ENCODE assay signal across 8 cellular contexts in genomic region chr3:134308350-134308891, GRCh38. TPM values are rescaled to one million over a fixed set of nuclear protein-coding genes. Genes with fewer than 3 reads are reported as not detected.
DNase-seq lines count a peak whose midpoint lies in the region; ATAC-seq, FAIRE-seq and TF ChIP-seq lines count a peak whose summit lies in the region.

No MANE protein-coding gene starts in this region.

- peaks cover 5% of the 10 kb centered on the region for H3K4me1 Mint-ChIP-seq in activated T-helper 1 cell treated with anti-CD3 and anti-CD28 coated beads, Interleukin-12 subunit alpha, Interleukin-12 subunit beta, Interleukin-2, Interleukin-4 antibody, amounts not matched to agents 30 ng/mL and 10 ng/mL and 1 ng/mL, durations not matched to agents 14 hours and 24 hours and 36 hours (ENCODE audit: low read depth)
- H3K4me1 Mint-ChIP-seq in neural progenitor cell, result peaks cover 30% of the 10 kb centered on the region
- peaks cover 13% of the 10 kb centered on the region for H3K4me1 Mint-ChIP-seq in stimulated activated naive CD8-positive, alpha-beta T cell treated with anti-CD3 and anti-CD28 coated beads, Interleukin-15, amount 100 ng/mL, for 72 hours

- no peaks in the 10 kb centered on the region for H3K36me3 Mint-ChIP-seq in activated T-helper 1 cell treated with anti-CD3 and anti-CD28 coated beads, Interleukin-12 subunit alpha, Interleukin-12 subunit beta, Interleukin-2, Interleukin-4 antibody, amounts not matched to agents 30 ng/mL and 10 ng/mL and 1 ng/mL, durations not matched to agents 14 hours and 24 hours and 36 hours (ENCODE audit: low read depth)
- no peaks in the 10 kb centered on the region for H3K36me3 Mint-ChIP-seq in neural progenitor cell

- peak overlapping the region; percentile 95 for H2AFZ ChIP-seq in neural progenitor cell (replicated peaks)

- H3F3A ChIP-seq in neural progenitor cell (ENCODE audit: low read depth), result peaks cover 10% of the 10 kb centered on the region

- no peaks in the 10 kb centered on the region for H3K9me3 Mint-ChIP-seq in activated T-helper 1 cell treated with anti-CD3 and anti-CD28 coated beads, Interleukin-12 subunit alpha, Interleukin-12 subunit beta, Interleukin-2, Interleukin-4 antibody, amounts not matched to agents 30 ng/mL and 10 ng/mL and 1 ng/mL, durations not matched to agents 14 hours and 24 hours and 36 hours
- no peaks in the 10 kb centered on the region for H3K9me3 Mint-ChIP-seq in neural progenitor cell
- no peaks in the 10 kb centered on the region for H3K9me3 Mint-ChIP-seq in stimulated activated naive CD8-positive, alpha-beta T cell treated with anti-CD3 and anti-CD28 coated beads, Interleukin-15, amount 100 ng/mL, for 72 hours

- TF ChIP-seq CTCF in neural progenitor cell (IDR thresholded peaks at IDR 0.05), result peak; percentile 100

- intact Hi-C loops in activated T-helper 1 cell treated with anti-CD3 and anti-CD28 coated beads, Interleukin-12 subunit alpha, Interleukin-12 subunit beta, Interleukin-2, Interleukin-4 antibody, amounts not matched to agents 30 ng/mL and 10 ng/mL and 1 ng/mL, durations not matched to agents 14 hours and 24 hours and 36 hours (cut with micrococcal nuclease), result loop anchor here (1.0 kb wide), 4 partner anchors 14 to 184 kb away; no protein-coding TSS in a partner anchor

- H3K79me2 ChIP-seq in neural progenitor cell (ENCODE audit: low read depth), result no peaks in the 10 kb centered on the region

- no peak overlapping the region for H3K9ac ChIP-seq in neural progenitor cell

- FAIRE-seq in RCC 7860 (lab: Jason Lieb, UNC), result peak; percentile 43

- no peak overlapping the region for H3K27ac ChIP-seq in neural progenitor cell

- H3K4me3 Mint-ChIP-seq in activated T-helper 1 cell treated with anti-CD3 and anti-CD28 coated beads, Interleukin-12 subunit alpha, Interleukin-12 subunit beta, Interleukin-2, Interleukin-4 antibody, amounts not matched to agents 30 ng/mL and 10 ng/mL and 1 ng/mL, durations not matched to agents 14 hours and 24 hours and 36 hours, result no peak overlapping the region
- peak overlapping the region; percentile 17 for H3K4me3 Mint-ChIP-seq in neural progenitor cell
- peak overlapping the region in 1 of 2 donors; percentile 21 for H3K4me3 Mint-ChIP-seq in stimulated activated naive CD8-positive, alpha-beta T cell treated with anti-CD3 and anti-CD28 coated beads, Interleukin-15, amount 100 ng/mL, for 72 hours

- no peaks in the 10 kb centered on the region for H3K36me3 ChIP-seq in neural progenitor cell

- TF ChIP-seq EP300 in Ishikawa (IDR thresholded peaks at IDR 0.05; ENCODE audit: borderline replicate concordance), result no peak

- DNase-seq in SIG-M5 treated with dmso at 0.1 percent for 504 hours (lab: John Stamatoyannopoulos, UW; ENCODE audit: unreplicated experiment), result peak; percentile 81
- DNase-seq in SIG-M5 (lab: John Stamatoyannopoulos, UW), result no peak
- DNase-seq in RCC 7860 (ENCODE audit: low spot score), result peak; percentile 68
- DNase-seq in activated T-helper 1 cell treated with anti-CD3 and anti-CD28 coated beads, Interleukin-12 subunit alpha, Interleukin-12 subunit beta, Interleukin-2, Interleukin-4 antibody, amounts not matched to agents 30 ng/mL and 10 ng/mL and 1 ng/mL, durations not matched to agents 14 hours and 24 hours and 36 hours (ENCODE audit: low spot score), result peak; percentile 43
- DNase-seq in fibroblast of peridontal ligament (ENCODE audit: extremely low read depth), result peak; percentile 94
- DNase-seq in neural progenitor cell (ENCODE audit: low spot score), result peak; percentile 93
- DNase-seq in stimulated activated naive CD8-positive, alpha-beta T cell treated with anti-CD3 and anti-CD28 coated beads, Interleukin-15, amount 100 ng/mL, for 72 hours, result peak; percentile 61 to 68

- no peaks in the 10 kb centered on the region for H4K20me1 ChIP-seq in neural progenitor cell (ENCODE audit: low read depth)

- H3K27me3 Mint-ChIP-seq in activated T-helper 1 cell treated with anti-CD3 and anti-CD28 coated beads, Interleukin-12 subunit alpha, Interleukin-12 subunit beta, Interleukin-2, Interleukin-4 antibody, amounts not matched to agents 30 ng/mL and 10 ng/mL and 1 ng/mL, durations not matched to agents 14 hours and 24 hours and 36 hours (ENCODE audit: insufficient read depth), result peaks cover 62% of the 10 kb centered on the region
- H3K27me3 Mint-ChIP-seq in neural progenitor cell (ENCODE audit: insufficient read depth, low read depth), result peaks cover 12% of the 10 kb centered on the region
- H3K27me3 Mint-ChIP-seq in stimulated activated naive CD8-positive, alpha-beta T cell treated with anti-CD3 and anti-CD28 coated beads, Interleukin-15, amount 100 ng/mL, for 72 hours, result peaks cover 92% of the 10 kb centered on the region

- TF ChIP-seq RAD21 in Ishikawa (IDR thresholded peaks at IDR 0.05; ENCODE audit: low read depth), result peak; percentile 100

- H3K4me1 ChIP-seq in neural progenitor cell, result peaks cover 10% of the 10 kb centered on the region

- no peak overlapping the region for H3K4me2 ChIP-seq in neural progenitor cell

- no peak overlapping the region for H3K4me3 ChIP-seq in neural progenitor cell

- H3K27me3 ChIP-seq in neural progenitor cell, result peaks cover 8% of the 10 kb centered on the region

- no peaks in the 10 kb centered on the region for H3K9me3 ChIP-seq in neural progenitor cell (ENCODE audit: low read depth)

- H3K27ac Mint-ChIP-seq in activated T-helper 1 cell treated with anti-CD3 and anti-CD28 coated beads, Interleukin-12 subunit alpha, Interleukin-12 subunit beta, Interleukin-2, Interleukin-4 antibody, amounts not matched to agents 30 ng/mL and 10 ng/mL and 1 ng/mL, durations not matched to agents 14 hours and 24 hours and 36 hours, result no peak overlapping the region
- peak overlapping the region; percentile 14 for H3K27ac Mint-ChIP-seq in neural progenitor cell
- no peak overlapping the region for H3K27ac Mint-ChIP-seq in stimulated activated naive CD8-positive, alpha-beta T cell treated with anti-CD3 and anti-CD28 coated beads, Interleukin-15, amount 100 ng/mL, for 72 hours

- peak; percentile 68 for ATAC-seq in stimulated activated naive CD8-positive, alpha-beta T cell treated with anti-CD3 and anti-CD28 coated beads, Interleukin-15, amount 100 ng/mL, for 72 hours

TF ChIP-seq in Ishikawa, 13 proteins besides CTCF, POLR2A, EP300 and RAD21:
- peak; percentile 91 for TF ChIP-seq TEAD4 (IDR thresholded peaks at IDR 0.05)
- no peak for TF ChIP-seq CEBPB (IDR thresholded peaks at IDR 0.05)
- no peak for TF ChIP-seq REST (IDR thresholded peaks at IDR 0.05; ENCODE audit: low read depth)
- TF ChIP-seq EGR1 (IDR thresholded peaks at IDR 0.05), result no peak
- TF ChIP-seq NFIC (IDR thresholded peaks at IDR 0.05), result 0 out of 2 replicates have a peak, but pooled peaks have one; percentile 28
- peak; percentile 60 for TF ChIP-seq MAX (IDR thresholded peaks at IDR 0.05)
- TF ChIP-seq ZBTB7A (IDR thresholded peaks at IDR 0.05; ENCODE audit: low read depth), result no peak
- no peak for TF ChIP-seq CREB1 (IDR thresholded peaks at IDR 0.05; ENCODE audit: low read depth)
- TF ChIP-seq TCF12 (IDR thresholded peaks at IDR 0.05; ENCODE audit: low read depth), result peak; percentile 43; the same call in 1 of the 2 replicates
- no peak; the same call in 1 of the 2 replicates for TF ChIP-seq YY1 (IDR thresholded peaks at IDR 0.05; ENCODE audit: low read depth)
- TF ChIP-seq TAF1 (IDR thresholded peaks at IDR 0.05; ENCODE audit: low read depth), result peak; percentile 22; the same call in 1 of the 2 replicates
TF ChIP-seq in Ishikawa: peak in this region for 5.

RNA-seq across cellular contexts. Expression of gene RYK, which starts 57.8 kb away (rescaled TPM):
- total RNA-seq in activated T-helper 1 cell treated with anti-CD3 and anti-CD28 coated beads, Interleukin-12 subunit alpha, Interleukin-12 subunit beta, Interleukin-2, Interleukin-4 antibody, amounts not matched to agents 30 ng/mL and 10 ng/mL and 1 ng/mL, durations not matched to agents 14 hours and 24 hours and 36 hours, result 15.8 and 16.8 TPM in 2 replicates
- 99.5 and 134 TPM in 2 replicates for total RNA-seq in neural progenitor cell (ENCODE audit: low replicate concordance)
